13 cellular contexts compared by ENCODE assay signal in genomic region chr3:97901327-97902295, GRCh38.
DNase-seq lines count a peak whose midpoint lies in the region; ATAC-seq, FAIRE-seq and TF ChIP-seq lines count a peak whose summit lies in the region.
"Had no signal": no experiment of that assay in that cellular context is flagged by ENCODE, and none has a peak within 500 bp of the region (broad histone marks: within the 10 kb centered on the region; RNA-seq: fewer than 3 reads in every experiment).

No MANE protein-coding gene starts in this region.

- WGBS in GM23248 (ENCODE audit: low coverage in 1 of 2, low lambda C conversion rate in 2 of 2, missing lambda C conversion rate in 2 of 2), 2 experiments, result 41 to 43% methylated on average over 4 of the region's 4 CpGs

- no peak for TF ChIP-seq CTCF in cardiac fibroblast (IDR thresholded peaks at IDR 0.05; ENCODE audit: low read depth, low read length)

- no peaks in the 10 kb centered on the region for H3K9me3 ChIP-seq in GM23248 (ENCODE audit: low read depth)

- no peaks in the 10 kb centered on the region for H3K79me2 ChIP-seq in GM23248 (ENCODE audit: insufficient read depth)

- H3K4me3 ChIP-seq in GM23248, result no peak overlapping the region
- no peak overlapping the region for H3K4me3 ChIP-seq in cardiac fibroblast (replicated peaks in 1 of 2; ENCODE audit: low read depth in 2 of 2, low read length in 2 of 2)

- H3F3A ChIP-seq in GM23248 (ENCODE audit: insufficient read depth), result no peaks in the 10 kb centered on the region; the same call in 1 of the 2 replicates

- H3K4me1 ChIP-seq in GM23248 (ENCODE audit: insufficient read depth), result no peaks in the 10 kb centered on the region

- no peak for FAIRE-seq in frontal cortex (lab: Jason Lieb, UNC)

- H3K4me2 ChIP-seq in GM23248 (ENCODE audit: unreplicated experiment), result no peak overlapping the region

- no peak overlapping the region for H3K27ac ChIP-seq in GM23248

- intact Hi-C loops in left cardiac atrium (cut with DNase I) (no loop called here), sciatic nerve (cut with DNase I) (no loop called here)

- DNase-seq in GM23248, result peak; percentile 2
- peak; percentile 35 to 45 for DNase-seq in cardiac fibroblast (ENCODE audit: low read depth in 2 of 2)
- DNase-seq in left cardiac atrium, result no peak
- no peak for DNase-seq in sciatic nerve (ENCODE audit: low spot score)
- DNase-seq in frontal cortex (ENCODE audit: low spot score in 2 of 2), result no peak
- no peak for DNase-seq in activated CD4-positive, CD25-positive, alpha-beta regulatory T cell (lab: John Stamatoyannopoulos, UW)
- no peak for DNase-seq in GM19238 (ENCODE audit: insufficient read length, low spot score)
- DNase-seq: C1 segment of cervical spinal cord, caudate nucleus, GDM1, NCI-H510A treated with DMSO at 0.1 percent for 48 hours had no signal

- no peak overlapping the region for H2AFZ ChIP-seq in GM23248

- H3K9me2 ChIP-seq in GM23248 (ENCODE audit: insufficient read depth), result no peaks in the 10 kb centered on the region

- in situ Hi-C loops in GM23248 (cut with MboI), result no loop called here

- peak; percentile 34 to 73 for ATAC-seq in left cardiac atrium
- peak; percentile 69 for ATAC-seq in sciatic nerve
- ATAC-seq in GM21619 (IDR thresholded peaks at IDR 0.05; ENCODE audit: unreplicated experiment), result no peak
- ATAC-seq: activated CD4-positive, CD25-positive, alpha-beta regulatory T cell treated with anti-CD3 and anti-CD28 coated beads, Interleukin-2, amount 50 U/mL, for 24 hours had no signal

- H3K9ac ChIP-seq in GM23248, result no peak overlapping the region

- H3K27me3 ChIP-seq in GM23248 (replicated peaks; ENCODE audit: insufficient read depth), result no peaks in the 10 kb centered on the region

- peaks cover 3% of the 10 kb centered on the region; the same call in 1 of the 2 replicates for H3K36me3 ChIP-seq in GM23248 (ENCODE audit: low read depth)

- no peaks in the 10 kb centered on the region for H4K20me1 ChIP-seq in GM23248 (ENCODE audit: insufficient read depth)

Comparison
In these comparisons a context has a peak if more than half of its experiments do, and no peak if none do; other contexts are left out.
1. DNase-seq: peak in GM23248 (single experiment) and cardiac fibroblast (2 of 2); none in left cardiac atrium (single experiment), sciatic nerve (single experiment), frontal cortex (0 of 2), activated CD4-positive, CD25-positive, alpha-beta regulatory T cell (0 of 4) and GM19238 (single experiment).